Comparison of ENCODE assay signal across 23 cellular contexts in genomic region chr5:111583761-111584203, GRCh38.
DNase-seq lines count a peak whose midpoint lies in the region; ATAC-seq and TF ChIP-seq lines count a peak whose summit lies in the region.
"Had no signal": no experiment of that assay in that cellular context is flagged by ENCODE, and none has a peak within 500 bp of the region (broad histone marks: within the 10 kb centered on the region; RNA-seq: fewer than 3 reads in every experiment).

No MANE protein-coding gene starts in this region.

- H3K27ac ChIP-seq in heart left ventricle (peak overlapping the region in 2 of 12 donors; percentile 25 to 54), trophoblast cell (ENCODE audit: low read depth, low read length) (no peak overlapping the region)
- H3K27ac ChIP-seq: neural progenitor cell, SJCRH30, thoracic aorta had no signal

- H4K12ac ChIP-seq in trophoblast cell (ENCODE audit: low read depth, low read length), result no peak overlapping the region

- H3K36me3 ChIP-seq in heart left ventricle (no peaks in the 10 kb centered on the region), trophoblast cell (ENCODE audit: control insufficient read depth in 1 of 2, insufficient read depth in 2 of 2, low read length in 2 of 2) (no peaks in the 10 kb centered on the region)
- H3K36me3 ChIP-seq: neural progenitor cell, SJCRH30, thoracic aorta had no signal

- no peaks in the 10 kb centered on the region for H3K79me2 ChIP-seq in trophoblast cell (ENCODE audit: control insufficient read depth, insufficient read depth, low read length, poor library complexity)

- intact Hi-C loops in heart left ventricle (cut with DNase I), result loop anchor here in 1 of 10 donors (5.0 kb wide), 1 partner anchor 174 kb away; the partner anchor contains the start of gene NREP

- TF ChIP-seq POLR2A in heart left ventricle (IDR thresholded peaks at IDR 0.05), result no peak

- DNase-seq in GM03348 (ENCODE audit: low spot score) (peak; percentile 35), heart left ventricle (no peak), trophoblast cell (peak; percentile 37 to 51)
- DNase-seq in stimulated activated effector memory CD8-positive, alpha-beta T cell treated with anti-CD3 and anti-CD28 coated beads, Interleukin-12 subunit alpha, Interleukin-12 subunit beta, amount 100 ng/mL, for 72 hours (ENCODE audit: low spot score in 2 of 2), result no peak
- DNase-seq in activated CD4-positive, alpha-beta T cell treated with anti-CD3 and anti-CD28 coated beads, Interleukin-2, amount 50 U/mL, for 4 hours, result no peak
- DNase-seq: activated CD8-positive, alpha-beta memory T cell treated with anti-CD3 and anti-CD28 coated beads for 24 hours; activated T-cell treated with anti-CD3 and anti-CD28 coated beads, Interleukin-2, amount 50 U/mL, for 24 hours; DND-41; glutamatergic neuron; mucosa of descending colon; NCI-H1436 treated with DMSO at 0.1 percent for 48 hours; NCI-H510A; NK-92 treated with Interleukin-12 subunit alpha and Interleukin-12 subunit beta, amount 100 ng/mL, for 24 hours; SJCRH30; stimulated activated CD4-positive, alpha-beta T cell treated with anti-CD3 and anti-CD28 coated beads, Interleukin-2, amount 100 ng/mL, for 24 hours; stimulated activated naive B cell treated with anti-CD40 and anti-IgM and Interleukin-4, amounts not matched to agents 10 μg/mL and 1 μg/mL and 100 μg/mL, for 72 hours had no signal

- H3K9ac ChIP-seq in trophoblast cell (ENCODE audit: low read length), result no peak overlapping the region
- H3K9ac ChIP-seq: neural progenitor cell had no signal

- no peak overlapping the region for H2BK5ac ChIP-seq in trophoblast cell (ENCODE audit: low read depth, low read length, poor library complexity)

- H3K4me1 Mint-ChIP-seq in stimulated activated effector memory CD8-positive, alpha-beta T cell treated with anti-CD3 and anti-CD28 coated beads, Interleukin-12 subunit alpha, Interleukin-12 subunit beta, amount 100 ng/mL, for 72 hours, result no peaks in the 10 kb centered on the region
- H3K4me1 Mint-ChIP-seq: neural progenitor cell had no signal

- H3K4me3 ChIP-seq in heart left ventricle, result no peak overlapping the region
- H3K4me3 ChIP-seq in trophoblast cell (ENCODE audit: low read depth, low read length), result no peak overlapping the region
- H3K4me3 ChIP-seq: K562, mucosa of descending colon, neural progenitor cell, SJCRH30, thoracic aorta had no signal

- H3K23ac ChIP-seq in trophoblast cell (ENCODE audit: low read length), result no peak overlapping the region

- H3K18ac ChIP-seq in trophoblast cell (ENCODE audit: low read length), result no peak overlapping the region

- H4K8ac ChIP-seq in trophoblast cell (ENCODE audit: low read depth, low read length), result no peak overlapping the region

- no peak overlapping the region for H3K4me3 Mint-ChIP-seq in stimulated activated effector memory CD8-positive, alpha-beta T cell treated with anti-CD3 and anti-CD28 coated beads, Interleukin-12 subunit alpha, Interleukin-12 subunit beta, amount 100 ng/mL, for 72 hours
- H3K4me3 Mint-ChIP-seq: activated T-cell treated with anti-CD3 and anti-CD28 coated beads, Interleukin-2, amount 50 U/mL, for 24 hours; neural progenitor cell; stimulated activated naive B cell treated with anti-CD40 and anti-IgM and Interleukin-4, amounts not matched to agents 10 μg/mL and 1 μg/mL and 100 μg/mL, for 72 hours; T-helper 1 cell treated with Interleukin-12 subunit alpha and Interleukin-12 subunit beta and Interleukin-4 antibody, amounts not matched to agents 30 μg/mL and 1 μg/mL, for 36 hours had no signal

- no peak overlapping the region for H2AK5ac ChIP-seq in trophoblast cell (ENCODE audit: low read length)

- no peak overlapping the region for H2AFZ ChIP-seq in trophoblast cell (ENCODE audit: insufficient read depth, low read length, poor library complexity)
- H2AFZ ChIP-seq: neural progenitor cell had no signal

- H2BK120ac ChIP-seq in trophoblast cell (ENCODE audit: insufficient read depth, low read length, poor library complexity), result no peak overlapping the region

- no peak overlapping the region for H3K27ac Mint-ChIP-seq in stimulated activated effector memory CD8-positive, alpha-beta T cell treated with anti-CD3 and anti-CD28 coated beads, Interleukin-12 subunit alpha, Interleukin-12 subunit beta, amount 100 ng/mL, for 72 hours
- H3K27ac Mint-ChIP-seq: activated T-cell treated with anti-CD3 and anti-CD28 coated beads, Interleukin-2, amount 50 U/mL, for 24 hours; neural progenitor cell; progenitor cell of endocrine pancreas; stimulated activated naive B cell treated with anti-CD40 and anti-IgM and Interleukin-4, amounts not matched to agents 10 μg/mL and 1 μg/mL and 100 μg/mL, for 72 hours; T-helper 1 cell treated with Interleukin-12 subunit alpha and Interleukin-12 subunit beta and Interleukin-4 antibody, amounts not matched to agents 30 μg/mL and 1 μg/mL, for 36 hours had no signal

- ATAC-seq in SK-N-SH treated with all-trans-retinoic acid at 6 μM for 48 hours (peak; percentile 80), heart left ventricle (peak; percentile 16 to 52 (median 32)), HG03469 (IDR thresholded peaks at IDR 0.05; ENCODE audit: unreplicated experiment) (no peak)
- no peak for ATAC-seq in stimulated activated effector memory CD8-positive, alpha-beta T cell treated with anti-CD3 and anti-CD28 coated beads, Interleukin-12 subunit alpha, Interleukin-12 subunit beta, amount 100 ng/mL, for 72 hours
- ATAC-seq: K562; mucosa of descending colon; stimulated activated naive B cell treated with anti-CD40 and anti-IgM and Interleukin-4, amounts not matched to agents 10 μg/mL and 1 μg/mL and 100 μg/mL, for 72 hours had no signal

- no peaks in the 10 kb centered on the region for H3K36me3 Mint-ChIP-seq in stimulated activated effector memory CD8-positive, alpha-beta T cell treated with anti-CD3 and anti-CD28 coated beads, Interleukin-12 subunit alpha, Interleukin-12 subunit beta, amount 100 ng/mL, for 72 hours
- H3K36me3 Mint-ChIP-seq: neural progenitor cell; stimulated activated naive B cell treated with anti-CD40 and anti-IgM and Interleukin-4, amounts not matched to agents 10 μg/mL and 1 μg/mL and 100 μg/mL, for 72 hours had no signal

- H3K4me1 ChIP-seq in heart left ventricle (peaks cover 0 to 34% (median 11%) of the 10 kb centered on the region in 12 donors), trophoblast cell (ENCODE audit: control insufficient read depth in 1 of 2, insufficient read depth in 2 of 2, low read length in 2 of 2) (peaks cover 2 to 8% of the 10 kb centered on the region in 2 experiments)
- H3K4me1 ChIP-seq: neural progenitor cell, SJCRH30 had no signal

- WGBS in heart left ventricle, 4 donors, result 37 to 56% (median 46%) methylated on average over 4 of the region's 4 CpGs
- no CpG with 5 or more reads among the region's 4 CpGs for WGBS in trophoblast cell (ENCODE audit: extremely low coverage, insufficient coverage, insufficient read length)

- H3K4ac ChIP-seq in trophoblast cell (ENCODE audit: low read depth, low read length), result no peak overlapping the region

- TF ChIP-seq CTCF in heart left ventricle (IDR thresholded peaks at IDR 0.05), result no peak

- no peaks in the 10 kb centered on the region for H3K27me3 ChIP-seq in heart left ventricle
- no peaks in the 10 kb centered on the region for H3K27me3 ChIP-seq in trophoblast cell (ENCODE audit: insufficient read depth, low read length)
- H3K27me3 ChIP-seq: neural progenitor cell, SJCRH30 had no signal

- H3K4me2 ChIP-seq in trophoblast cell (ENCODE audit: low read length), result no peak overlapping the region
- H3K4me2 ChIP-seq: neural progenitor cell had no signal

- no peak overlapping the region for H3K14ac ChIP-seq in trophoblast cell (ENCODE audit: low read length)

- no peak overlapping the region for H2BK12ac ChIP-seq in trophoblast cell (ENCODE audit: low read length)

- peaks cover 0 to 6% (median 0%) of the 10 kb centered on the region in 12 donors for H3K9me3 ChIP-seq in heart left ventricle
- no peaks in the 10 kb centered on the region for H3K9me3 ChIP-seq in trophoblast cell (ENCODE audit: insufficient read depth, low read depth, low read length)
- H3K9me3 ChIP-seq: mucosa of descending colon, SJCRH30, thoracic aorta had no signal

- no peaks in the 10 kb centered on the region for H3K79me1 ChIP-seq in trophoblast cell (ENCODE audit: low read length)

- peaks cover 1% of the 10 kb centered on the region for H3K9me3 Mint-ChIP-seq in stimulated activated effector memory CD8-positive, alpha-beta T cell treated with anti-CD3 and anti-CD28 coated beads, Interleukin-12 subunit alpha, Interleukin-12 subunit beta, amount 100 ng/mL, for 72 hours

- no peak overlapping the region for H4K91ac ChIP-seq in trophoblast cell (ENCODE audit: low read depth, low read length)

TF ChIP-seq in SK-N-SH treated with all-trans-retinoic acid at 6 μM for 48 hours, 23 proteins besides CTCF, POLR2A, EP300 and RAD21 (continues in another document):
- TF ChIP-seq ISL1 (CRISPR knock-in tag; IDR thresholded peaks at IDR 0.05) (peak; percentile 82), TSHZ2 (CRISPR knock-in tag; IDR thresholded peaks at IDR 0.05) (no peak), SNAI2 (CRISPR knock-in tag; IDR thresholded peaks at IDR 0.05) (no peak), CSDC2 (CRISPR knock-in tag; IDR thresholded peaks at IDR 0.05) (no peak), TCF4 (CRISPR knock-in tag; IDR thresholded peaks at IDR 0.05; ENCODE audit: borderline replicate concordance) (no peak)

Comparison
In these comparisons a context has a peak if more than half of its experiments do, and no peak if none do; other contexts are left out.
1. DNase-seq: peak in GM03348 (single experiment) and trophoblast cell (2 of 2); none in heart left ventricle (0 of 5), stimulated activated effector memory CD8-positive, alpha-beta T cell treated with anti-CD3 and anti-CD28 coated beads, Interleukin-12 subunit alpha, Interleukin-12 subunit beta, amount 100 ng/mL, for 72 hours (0 of 2) and activated CD4-positive, alpha-beta T cell treated with anti-CD3 and anti-CD28 coated beads, Interleukin-2, amount 50 U/mL, for 4 hours (0 of 2).
2. ATAC-seq: peak in SK-N-SH treated with all-trans-retinoic acid at 6 μM for 48 hours (single experiment) and heart left ventricle (4 of 4); none in stimulated activated effector memory CD8-positive, alpha-beta T cell treated with anti-CD3 and anti-CD28 coated beads, Interleukin-12 subunit alpha, Interleukin-12 subunit beta, amount 100 ng/mL, for 72 hours (single experiment) and HG03469 (single experiment).